In the genomic region with DNA sequence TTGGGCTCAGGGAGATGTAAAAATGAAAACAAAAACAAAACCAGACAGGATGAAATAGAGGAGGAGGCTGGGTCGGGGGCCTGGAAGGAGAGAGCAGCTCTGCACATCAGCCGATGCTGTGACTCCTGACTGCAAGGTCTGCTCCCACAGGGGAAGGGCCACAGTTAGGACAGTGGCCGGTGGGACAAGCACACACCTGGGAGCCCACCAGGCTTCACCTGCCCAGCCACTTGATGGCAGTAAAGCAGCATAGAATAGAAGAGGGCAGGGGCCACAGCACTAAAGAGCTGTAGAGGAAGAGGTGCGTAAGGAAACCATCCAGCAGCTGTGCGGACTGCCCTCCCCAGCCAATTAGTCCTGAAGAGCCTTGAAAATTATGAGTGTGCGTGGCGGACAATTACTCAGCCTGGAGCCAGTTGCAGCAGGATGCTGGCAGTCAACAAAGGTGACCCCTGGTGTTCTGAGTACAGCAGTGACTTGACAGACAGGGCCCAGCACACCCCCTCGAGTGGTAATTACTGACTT, we compare ENCODE assay signal across 8 cellular contexts. TPM values are rescaled to one million over a fixed set of nuclear protein-coding genes. Genes with fewer than 3 reads are reported as not detected.
DNase-seq lines count a peak whose midpoint lies in the region; ATAC-seq and TF ChIP-seq lines count a peak whose summit lies in the region.

No MANE protein-coding gene starts in this region.

- peak; percentile 8 for TF ChIP-seq CTCF in fibroblast of pulmonary artery (IDR thresholded peaks at IDR 0.05; ENCODE audit: low read length, missing control alignments)
- no peak for TF ChIP-seq CTCF in CD14-positive monocyte (IDR thresholded peaks at IDR 0.05)

- peaks cover 6 to 9% (median 6%) of the 10 kb centered on the region in 3 donors for H3K27me3 Mint-ChIP-seq in CD14-positive monocyte (ENCODE audit: low read depth in 3 of 3)

- intact Hi-C loops in CD14-positive monocyte (cut with micrococcal nuclease), result no loop called here

- no peaks in the 10 kb centered on the region for H3K36me3 Mint-ChIP-seq in CD14-positive monocyte

- no peaks in the 10 kb centered on the region for H3K9me3 ChIP-seq in skeletal muscle satellite cell (replicated peaks; ENCODE audit: low read length)

- no peak overlapping the region for H3K9ac ChIP-seq in skeletal muscle satellite cell (ENCODE audit: low read depth, low read length)

- H3K9me3 Mint-ChIP-seq in CD14-positive monocyte, result no peaks in the 10 kb centered on the region

- peak overlapping the region; percentile 54 for H3K4me2 ChIP-seq in skeletal muscle satellite cell (ENCODE audit: low read length)

- H3K4me3 ChIP-seq in fibroblast of pulmonary artery (replicated peaks; ENCODE audit: low read depth, low read length) (no peak overlapping the region), skeletal muscle satellite cell (ENCODE audit: low read length) (no peak overlapping the region)

- no peak for ATAC-seq in HG02571 (IDR thresholded peaks at IDR 0.05; ENCODE audit: unreplicated experiment)

- peaks cover 16% of the 10 kb centered on the region for H3K4me1 ChIP-seq in skeletal muscle satellite cell (ENCODE audit: control insufficient read depth, insufficient read depth, low read length)

- H3K27me3 ChIP-seq in skeletal muscle satellite cell (ENCODE audit: control insufficient read depth, insufficient read depth, low read length), result peaks cover 48% of the 10 kb centered on the region

- DNase-seq in NCI-H2171 treated with DMSO at 0.1 percent for 48 hours (lab: John Stamatoyannopoulos, UW) (peak; percentile 11), NCI-H2171 (lab: John Stamatoyannopoulos, UW) (no peak), NCI-H748 treated with DMSO at 0.1 percent for 48 hours (lab: John Stamatoyannopoulos, UW) (peak; percentile 85), fibroblast of pulmonary artery (ENCODE audit: low read depth) (peak; percentile 5), CD14-positive monocyte (ENCODE audit: low spot score) (no peak)
- DNase-seq in activated CD4-positive, alpha-beta T cell treated with anti-CD3 and anti-CD28 coated beads for 4 hours, result no peak

- no peak overlapping the region for H3K27ac Mint-ChIP-seq in CD14-positive monocyte

- no peaks in the 10 kb centered on the region for H3K36me3 ChIP-seq in skeletal muscle satellite cell (ENCODE audit: insufficient read depth, low read length)

- H3K4me3 Mint-ChIP-seq in CD14-positive monocyte, result no peak overlapping the region

- H3K4me1 Mint-ChIP-seq in CD14-positive monocyte, result no peaks in the 10 kb centered on the region

RNA-seq across cellular contexts. Expression of gene ALS2CL, which starts 29.8 kb away (rescaled TPM):
- total RNA-seq in skeletal muscle satellite cell (2012; rRNA removed), result 0.22 and 0.25 TPM in 2 replicates
- under 1 TPM; 0.38 to 0.55 TPM for polyA plus RNA-seq in CD14-positive monocyte

RNA-seq across cellular contexts. Expression of gene TMIE, which starts 37.5 kb away (rescaled TPM):
- under 0.01 TPM in 1 of 2 replicates, not detected in the other for total RNA-seq in skeletal muscle satellite cell (2012; rRNA removed)
- polyA plus RNA-seq in CD14-positive monocyte, result not detected

RNA-seq across cellular contexts. Expression of gene FAM240A, which starts 51.3 kb away (rescaled TPM):
- total RNA-seq in skeletal muscle satellite cell (2012; rRNA removed), result not detected in 2 replicates
- not detected for polyA plus RNA-seq in CD14-positive monocyte

RNA-seq across cellular contexts. Expression of gene PRSS50, which starts 54.0 kb away (rescaled TPM):
- not detected in 2 replicates for total RNA-seq in skeletal muscle satellite cell (2012; rRNA removed)
- not detected for polyA plus RNA-seq in CD14-positive monocyte

Comparison
In these comparisons a context has a peak if more than half of its experiments do, and no peak if none do; other contexts are left out.
1. DNase-seq: peak in NCI-H2171 treated with DMSO at 0.1 percent for 48 hours (single experiment), NCI-H748 treated with DMSO at 0.1 percent for 48 hours (single experiment) and fibroblast of pulmonary artery (single experiment); none in NCI-H2171 (single experiment), CD14-positive monocyte (single experiment) and activated CD4-positive, alpha-beta T cell treated with anti-CD3 and anti-CD28 coated beads for 4 hours (0 of 2).